1 cellular context compared by ENCODE assay signal in genomic region chr16:81767987-81768592, GRCh38.
TF ChIP-seq lines count a peak whose summit lies in the region.

No MANE protein-coding gene starts in this region.

TF ChIP-seq in HepG2, 621 proteins besides CTCF, POLR2A, EP300 and RAD21 (continued from another document and continues in another):
- TF ChIP-seq NFIB (CRISPR knock-in tag; IDR thresholded peaks at IDR 0.05; ENCODE audit: borderline replicate concordance), result no peak
- TF ChIP-seq KLF11 (CRISPR knock-in tag; IDR thresholded peaks at IDR 0.05), result no peak
- TF ChIP-seq ZSCAN21 (CRISPR knock-in tag; IDR thresholded peaks at IDR 0.05; ENCODE audit: borderline replicate concordance), result no peak
- TF ChIP-seq SRSF9 (IDR thresholded peaks at IDR 0.05; ENCODE audit: borderline replicate concordance, insufficient read depth, low read depth, low read length, poor library complexity, severe bottlenecking), result no peak
- TF ChIP-seq ZNF672 (CRISPR knock-in tag; IDR thresholded peaks at IDR 0.05), result no peak
- TF ChIP-seq TEF (CRISPR knock-in tag; IDR thresholded peaks at IDR 0.05), result no peak
- TF ChIP-seq, protein P1, sequence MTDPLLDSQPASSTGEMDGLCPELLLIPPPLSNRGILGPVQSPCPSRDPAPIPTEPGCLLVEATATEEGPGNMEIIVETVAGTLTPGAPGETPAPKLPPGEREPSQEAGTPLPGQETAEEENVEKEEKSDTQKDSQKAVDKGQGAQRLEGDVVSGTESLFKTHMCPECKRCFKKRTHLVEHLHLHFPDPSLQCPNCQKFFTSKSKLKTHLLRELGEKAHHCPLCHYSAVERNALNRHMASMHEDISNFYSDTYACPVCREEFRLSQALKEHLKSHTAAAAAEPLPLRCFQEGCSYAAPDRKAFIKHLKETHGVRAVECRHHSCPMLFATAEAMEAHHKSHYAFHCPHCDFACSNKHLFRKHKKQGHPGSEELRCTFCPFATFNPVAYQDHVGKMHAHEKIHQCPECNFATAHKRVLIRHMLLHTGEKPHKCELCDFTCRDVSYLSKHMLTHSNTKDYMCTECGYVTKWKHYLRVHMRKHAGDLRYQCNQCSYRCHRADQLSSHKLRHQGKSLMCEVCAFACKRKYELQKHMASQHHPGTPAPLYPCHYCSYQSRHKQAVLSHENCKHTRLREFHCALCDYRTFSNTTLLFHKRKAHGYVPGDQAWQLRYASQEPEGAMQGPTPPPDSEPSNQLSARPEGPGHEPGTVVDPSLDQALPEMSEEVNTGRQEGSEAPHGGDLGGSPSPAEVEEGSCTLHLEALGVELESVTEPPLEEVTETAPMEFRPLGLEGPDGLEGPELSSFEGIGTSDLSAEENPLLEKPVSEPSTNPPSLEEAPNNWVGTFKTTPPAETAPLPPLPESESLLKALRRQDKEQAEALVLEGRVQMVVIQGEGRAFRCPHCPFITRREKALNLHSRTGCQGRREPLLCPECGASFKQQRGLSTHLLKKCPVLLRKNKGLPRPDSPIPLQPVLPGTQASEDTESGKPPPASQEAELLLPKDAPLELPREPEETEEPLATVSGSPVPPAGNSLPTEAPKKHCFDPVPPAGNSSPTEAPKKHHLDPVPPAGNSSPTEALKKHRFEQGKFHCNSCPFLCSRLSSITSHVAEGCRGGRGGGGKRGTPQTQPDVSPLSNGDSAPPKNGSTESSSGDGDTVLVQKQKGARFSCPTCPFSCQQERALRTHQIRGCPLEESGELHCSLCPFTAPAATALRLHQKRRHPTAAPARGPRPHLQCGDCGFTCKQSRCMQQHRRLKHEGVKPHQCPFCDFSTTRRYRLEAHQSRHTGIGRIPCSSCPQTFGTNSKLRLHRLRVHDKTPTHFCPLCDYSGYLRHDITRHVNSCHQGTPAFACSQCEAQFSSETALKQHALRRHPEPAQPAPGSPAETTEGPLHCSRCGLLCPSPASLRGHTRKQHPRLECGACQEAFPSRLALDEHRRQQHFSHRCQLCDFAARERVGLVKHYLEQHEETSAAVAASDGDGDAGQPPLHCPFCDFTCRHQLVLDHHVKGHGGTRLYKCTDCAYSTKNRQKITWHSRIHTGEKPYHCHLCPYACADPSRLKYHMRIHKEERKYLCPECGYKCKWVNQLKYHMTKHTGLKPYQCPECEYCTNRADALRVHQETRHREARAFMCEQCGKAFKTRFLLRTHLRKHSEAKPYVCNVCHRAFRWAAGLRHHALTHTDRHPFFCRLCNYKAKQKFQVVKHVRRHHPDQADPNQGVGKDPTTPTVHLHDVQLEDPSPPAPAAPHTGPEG (CRISPR knock-in tag; IDR thresholded peaks at IDR 0.05), result no peak
- no peak for TF ChIP-seq ZNF7 (CRISPR knock-in tag; IDR thresholded peaks at IDR 0.05)
- no peak for TF ChIP-seq ZNF720 (CRISPR knock-in tag; IDR thresholded peaks at IDR 0.05)
- peak; percentile 71; the same call in 1 of the 2 replicates for TF ChIP-seq ZKSCAN8 (CRISPR knock-in tag; IDR thresholded peaks at IDR 0.05; ENCODE audit: borderline replicate concordance)
- TF ChIP-seq ZNF407 (CRISPR knock-in tag; IDR thresholded peaks at IDR 0.05; ENCODE audit: not compliant biosample characterization), result no peak
- TF ChIP-seq TCF7L2 (IDR thresholded peaks at IDR 0.05; ENCODE audit: low read depth, low read length), result no peak
- no peak for TF ChIP-seq ZNF317 (CRISPR knock-in tag; IDR thresholded peaks at IDR 0.05)
- peak; percentile 28; the same call in 1 of the 2 replicates for TF ChIP-seq ZFX (CRISPR knock-in tag; IDR thresholded peaks at IDR 0.05; ENCODE audit: low read depth)
- peak; percentile 54; the same call in 1 of the 2 replicates for TF ChIP-seq MYPOP (CRISPR knock-in tag; IDR thresholded peaks at IDR 0.05)
- peak; percentile 69; the same call in 1 of the 2 replicates for TF ChIP-seq FOXK1 (CRISPR knock-in tag; IDR thresholded peaks at IDR 0.05; ENCODE audit: borderline replicate concordance, low read depth)
- no peak; the same call in 1 of the 2 replicates for TF ChIP-seq ZNF563 (CRISPR knock-in tag; IDR thresholded peaks at IDR 0.05)
- peak; percentile 81 for TF ChIP-seq MXD4 (CRISPR knock-in tag; IDR thresholded peaks at IDR 0.05)
- TF ChIP-seq HMG20A (CRISPR knock-in tag; IDR thresholded peaks at IDR 0.05; ENCODE audit: borderline replicate concordance), result peak; percentile 98
- TF ChIP-seq, protein P2, sequence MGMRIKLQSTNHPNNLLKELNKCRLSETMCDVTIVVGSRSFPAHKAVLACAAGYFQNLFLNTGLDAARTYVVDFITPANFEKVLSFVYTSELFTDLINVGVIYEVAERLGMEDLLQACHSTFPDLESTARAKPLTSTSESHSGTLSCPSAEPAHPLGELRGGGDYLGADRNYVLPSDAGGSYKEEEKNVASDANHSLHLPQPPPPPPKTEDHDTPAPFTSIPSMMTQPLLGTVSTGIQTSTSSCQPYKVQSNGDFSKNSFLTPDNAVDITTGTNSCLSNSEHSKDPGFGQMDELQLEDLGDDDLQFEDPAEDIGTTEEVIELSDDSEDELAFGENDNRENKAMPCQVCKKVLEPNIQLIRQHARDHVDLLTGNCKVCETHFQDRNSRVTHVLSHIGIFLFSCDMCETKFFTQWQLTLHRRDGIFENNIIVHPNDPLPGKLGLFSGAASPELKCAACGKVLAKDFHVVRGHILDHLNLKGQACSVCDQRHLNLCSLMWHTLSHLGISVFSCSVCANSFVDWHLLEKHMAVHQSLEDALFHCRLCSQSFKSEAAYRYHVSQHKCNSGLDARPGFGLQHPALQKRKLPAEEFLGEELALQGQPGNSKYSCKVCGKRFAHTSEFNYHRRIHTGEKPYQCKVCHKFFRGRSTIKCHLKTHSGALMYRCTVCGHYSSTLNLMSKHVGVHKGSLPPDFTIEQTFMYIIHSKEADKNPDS (CRISPR knock-in tag; IDR thresholded peaks at IDR 0.05), result 0 out of 2 replicates have a peak, but pooled peaks have one; percentile 45
- 0 out of 2 replicates have a peak, but pooled peaks have one; percentile 34 for TF ChIP-seq KAT7 (CRISPR knock-in tag; IDR thresholded peaks at IDR 0.05; ENCODE audit: borderline replicate concordance)
- TF ChIP-seq ZNF337 (CRISPR knock-in tag; IDR thresholded peaks at IDR 0.05; ENCODE audit: borderline replicate concordance, low read depth), result no peak
- TF ChIP-seq ZNF570 (CRISPR knock-in tag; IDR thresholded peaks at IDR 0.05; ENCODE audit: borderline replicate concordance), result no peak
- TF ChIP-seq FOXA3 (CRISPR knock-in tag; IDR thresholded peaks at IDR 0.05), result peak; percentile 99
- no peak for TF ChIP-seq CAMTA2 (CRISPR knock-in tag; IDR thresholded peaks at IDR 0.05; ENCODE audit: borderline replicate concordance)
- TF ChIP-seq TGIF2 (CRISPR knock-in tag; IDR thresholded peaks at IDR 0.05), result no peak
- peak; percentile 88 for TF ChIP-seq ZMYM3 (CRISPR knock-in tag; IDR thresholded peaks at IDR 0.05)
- TF ChIP-seq ZNF282 (IDR thresholded peaks at IDR 0.05; ENCODE audit: partially characterized antibody), result no peak
- no peak for TF ChIP-seq CBX2 (IDR thresholded peaks at IDR 0.05; ENCODE audit: low read depth, low read length)
- TF ChIP-seq CBX2 (CRISPR knock-in tag; IDR thresholded peaks at IDR 0.05; ENCODE audit: low read depth), result 0 out of 2 replicates have a peak, but pooled peaks have one; percentile 5
- TF ChIP-seq, protein P3, sequence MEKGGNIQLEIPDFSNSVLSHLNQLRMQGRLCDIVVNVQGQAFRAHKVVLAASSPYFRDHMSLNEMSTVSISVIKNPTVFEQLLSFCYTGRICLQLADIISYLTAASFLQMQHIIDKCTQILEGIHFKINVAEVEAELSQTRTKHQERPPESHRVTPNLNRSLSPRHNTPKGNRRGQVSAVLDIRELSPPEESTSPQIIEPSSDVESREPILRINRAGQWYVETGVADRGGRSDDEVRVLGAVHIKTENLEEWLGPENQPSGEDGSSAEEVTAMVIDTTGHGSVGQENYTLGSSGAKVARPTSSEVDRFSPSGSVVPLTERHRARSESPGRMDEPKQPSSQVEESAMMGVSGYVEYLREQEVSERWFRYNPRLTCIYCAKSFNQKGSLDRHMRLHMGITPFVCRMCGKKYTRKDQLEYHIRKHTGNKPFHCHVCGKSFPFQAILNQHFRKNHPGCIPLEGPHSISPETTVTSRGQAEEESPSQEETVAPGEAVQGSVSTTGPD (CRISPR knock-in tag; IDR thresholded peaks at IDR 0.05), result no peak
- TF ChIP-seq, protein P4, sequence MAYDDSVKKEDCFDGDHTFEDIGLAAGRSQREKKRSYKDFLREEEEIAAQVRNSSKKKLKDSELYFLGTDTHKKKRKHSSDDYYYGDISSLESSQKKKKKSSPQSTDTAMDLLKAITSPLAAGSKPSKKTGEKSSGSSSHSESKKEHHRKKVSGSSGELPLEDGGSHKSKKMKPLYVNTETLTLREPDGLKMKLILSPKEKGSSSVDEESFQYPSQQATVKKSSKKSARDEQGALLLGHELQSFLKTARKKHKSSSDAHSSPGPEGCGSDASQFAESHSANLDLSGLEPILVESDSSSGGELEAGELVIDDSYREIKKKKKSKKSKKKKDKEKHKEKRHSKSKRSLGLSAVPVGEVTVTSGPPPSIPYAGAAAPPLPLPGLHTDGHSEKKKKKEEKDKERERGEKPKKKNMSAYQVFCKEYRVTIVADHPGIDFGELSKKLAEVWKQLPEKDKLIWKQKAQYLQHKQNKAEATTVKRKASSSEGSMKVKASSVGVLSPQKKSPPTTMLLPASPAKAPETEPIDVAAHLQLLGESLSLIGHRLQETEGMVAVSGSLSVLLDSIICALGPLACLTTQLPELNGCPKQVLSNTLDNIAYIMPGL (CRISPR knock-in tag; IDR thresholded peaks at IDR 0.05; ENCODE audit: borderline replicate concordance in 1 of 2, low read depth in 1 of 2), result peak in 1 of 2 experiments; percentile 67; a peak in 1 of 4 replicates
- TF ChIP-seq NR2F2 (IDR thresholded peaks at IDR 0.05; ENCODE audit: borderline replicate concordance, low read depth), result peak; percentile 93
- TF ChIP-seq ZNF234 (CRISPR knock-in tag; conservative IDR thresholded peaks at IDR 0.05), result no peak
- no peak for TF ChIP-seq ZNF44 (CRISPR knock-in tag; IDR thresholded peaks at IDR 0.05)
- peak; percentile 81; the same call in 1 of the 2 replicates for TF ChIP-seq MEIS1 (CRISPR knock-in tag; IDR thresholded peaks at IDR 0.05; ENCODE audit: borderline replicate concordance)
